ENCODE assay signal across 8 cellular contexts in the genomic region with DNA sequence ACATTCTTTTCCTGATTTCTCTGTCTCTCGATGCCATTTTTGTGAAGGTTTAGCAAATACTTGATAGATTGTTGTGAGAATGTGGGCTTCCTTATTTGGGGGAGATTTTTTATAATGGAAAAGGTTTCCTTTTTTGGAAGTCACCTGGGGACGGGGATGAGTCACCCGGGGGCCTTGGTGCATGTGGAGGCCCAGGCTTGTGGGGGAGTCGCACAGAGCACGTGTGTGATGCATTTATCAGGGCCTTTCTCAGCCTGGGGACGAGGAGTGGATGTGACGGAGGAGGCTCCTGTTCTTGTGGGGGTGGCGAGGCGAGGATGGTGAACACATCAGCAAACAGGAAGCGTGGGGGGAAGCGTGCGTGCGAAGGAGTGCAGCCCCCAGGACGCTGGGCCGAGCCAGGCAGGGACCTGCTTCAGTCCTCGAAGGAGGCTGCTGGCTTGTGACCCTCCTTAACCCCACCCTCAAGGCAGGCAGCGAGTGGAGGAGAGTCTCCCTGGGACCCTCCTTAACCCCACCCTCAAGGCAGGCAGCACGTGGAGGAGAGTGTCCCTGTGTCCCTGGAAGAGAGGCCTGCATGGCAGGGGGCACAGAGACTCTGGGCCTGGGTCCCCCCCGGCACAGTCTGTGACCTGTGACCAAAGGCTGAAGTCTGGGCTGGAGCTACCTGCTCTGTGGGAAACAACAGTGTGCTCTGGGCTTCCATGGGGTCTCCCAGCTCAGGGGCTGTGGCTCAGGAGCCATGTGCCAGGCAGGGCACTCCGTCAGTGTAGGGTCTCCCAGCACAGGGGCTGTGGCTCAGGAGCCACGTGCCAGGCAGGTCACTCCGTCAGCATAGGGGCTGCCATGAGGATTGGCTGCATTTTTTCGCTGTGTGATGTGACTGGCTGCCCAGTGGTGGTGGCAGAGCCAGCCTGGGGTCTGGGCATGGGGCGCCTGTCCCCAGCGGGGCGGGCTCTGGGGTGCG. TPM values are rescaled to one million over a fixed set of nuclear protein-coding genes. Genes with fewer than 3 reads are reported as not detected.
A peak's percentile ranks its signal among the peaks of the same experiment; 100 is the strongest.
DNase-seq lines count a peak whose midpoint lies in the region; ATAC-seq and TF ChIP-seq lines count a peak whose summit lies in the region.

No MANE protein-coding gene starts in this region.

- CTCF ChIA-PET in HEK293 (lab: Yijun Ruan, JAX), result interaction anchor here (3.2 kb wide), 1 partner anchor 17 kb away, joined by 20 read pairs; no protein-coding TSS in a partner anchor

- no peak for TF ChIP-seq CTCF in HEK293 (tag by site-specific recombination; IDR thresholded peaks at IDR 0.05)
- TF ChIP-seq CTCF in endodermal cell (conservative IDR thresholded peaks at IDR 0.05), result no peak

- H3K9me3 ChIP-seq in HEK293 (ENCODE audit: control insufficient read depth, insufficient read depth, low read depth, low read length) (no peaks in the 10 kb centered on the region), endodermal cell (ENCODE audit: control insufficient read depth, low read length) (no peaks in the 10 kb centered on the region)

- peak overlapping the region; percentile 9 for H3K4me3 Mint-ChIP-seq in endodermal cell

- WGBS in endodermal cell (ENCODE audit: insufficient coverage in 1 of 2, insufficient read length in 1 of 2), 2 experiments, result 60 to 65% methylated on average over 13 to 27 of the region's 27 CpGs

- H3K36me3 ChIP-seq in HEK293 (ENCODE audit: control insufficient read depth in 2 of 2, insufficient read depth in 1 of 2, low read length in 2 of 2) (peaks cover 0 to 2% of the 10 kb centered on the region in 2 experiments; a peak in 1 of 3 replicates), endodermal cell (ENCODE audit: control insufficient read depth, insufficient read depth, low read length) (no peaks in the 10 kb centered on the region)

- POLR2A ChIA-PET in HEK293 (lab: Yijun Ruan, JAX), result no interaction called here

- peaks cover 60% of the 10 kb centered on the region for H3K4me1 Mint-ChIP-seq in endodermal cell

- H3K4me1 ChIP-seq in HEK293 (ENCODE audit: control insufficient read depth, insufficient read depth, low read length), result peaks cover 4% of the 10 kb centered on the region
- H3K4me1 ChIP-seq in endodermal cell (ENCODE audit: control insufficient read depth, insufficient read depth, low read length), result peaks cover 18% of the 10 kb centered on the region

- H3K27me3 Mint-ChIP-seq in endodermal cell (ENCODE audit: insufficient read depth), result no peaks in the 10 kb centered on the region

- no peaks in the 10 kb centered on the region for H3K27me3 ChIP-seq in endodermal cell (ENCODE audit: control insufficient read depth, insufficient read depth, low read length, poor library complexity, severe bottlenecking)

- peak; percentile 73 for DNase-seq in activated CD4-positive, alpha-beta T cell treated with anti-CD3 and anti-CD28 coated beads for 48 hours
- peak; percentile 95 for DNase-seq in endodermal cell
- peak; percentile 61 for DNase-seq in stimulated activated CD8-positive, alpha-beta memory T cell treated with anti-CD3 and anti-CD28 coated beads, Interleukin-12 subunit alpha, Interleukin-12 subunit beta, amount 100 ng/mL, for 1 hour (ENCODE audit: low read depth)
- no peak for DNase-seq in GDM1 (lab: John Stamatoyannopoulos, UW)
- DNase-seq in SW 1271 (lab: John Stamatoyannopoulos, UW), result no peak

- peaks cover 1% of the 10 kb centered on the region for H3K9me3 Mint-ChIP-seq in endodermal cell

- H3K4me3 ChIP-seq in HEK293 (ENCODE audit: low read depth, low read length) (no peak overlapping the region), endodermal cell (ENCODE audit: low read length) (no peak overlapping the region)

- peaks cover 12% of the 10 kb centered on the region for H3K36me3 Mint-ChIP-seq in endodermal cell (ENCODE audit: low read depth)

- no peak overlapping the region for H3K9ac ChIP-seq in endodermal cell (ENCODE audit: extremely low read depth, low read length, poor library complexity, severe bottlenecking)

- peak overlapping the region; percentile 94 for H3K27ac Mint-ChIP-seq in endodermal cell

- ATAC-seq in HG02973 (IDR thresholded peaks at IDR 0.05; ENCODE audit: unreplicated experiment), result no peak
- ATAC-seq in HG02884 (IDR thresholded peaks at IDR 0.05; ENCODE audit: unreplicated experiment), result no peak

- H3K27ac ChIP-seq in HEK293 (ENCODE audit: extremely low read depth, low read depth, low read length), result no peak overlapping the region
- no peak overlapping the region for H3K27ac ChIP-seq in endodermal cell (ENCODE audit: low read depth, low read length)

TF ChIP-seq in HEK293, 187 proteins besides CTCF, POLR2A, EP300 and RAD21 (continues in another document):
- TF ChIP-seq ZNF433 (tag by site-specific recombination; IDR thresholded peaks at IDR 0.05; ENCODE audit: low read depth) (no peak), ZEB2 (tag by site-specific recombination; IDR thresholded peaks at IDR 0.05) (no peak), ZNF169 (tag by site-specific recombination; IDR thresholded peaks at IDR 0.05) (no peak), ZNF19 (tag by site-specific recombination; IDR thresholded peaks at IDR 0.05; ENCODE audit: low read depth) (no peak), ZNF16 (tag by site-specific recombination; IDR thresholded peaks at IDR 0.05; ENCODE audit: low read depth) (no peak), ZNF629 (tag by site-specific recombination; IDR thresholded peaks at IDR 0.05) (peak; percentile 34; the same call in 1 of the 2 replicates), SCRT1 (tag by site-specific recombination; IDR thresholded peaks at IDR 0.05; ENCODE audit: borderline replicate concordance) (no peak), SP2 (tag by site-specific recombination; IDR thresholded peaks at IDR 0.05) (peak; percentile 15; the same call in 1 of the 2 replicates), MYNN (tag by site-specific recombination; IDR thresholded peaks at IDR 0.05; ENCODE audit: borderline replicate concordance) (no peak), SP7 (tag by site-specific recombination; IDR thresholded peaks at IDR 0.05) (peak; percentile 32), SALL2 (tag by site-specific recombination; IDR thresholded peaks at IDR 0.05; ENCODE audit: borderline replicate concordance) (no peak)
- TF ChIP-seq, protein P1, sequence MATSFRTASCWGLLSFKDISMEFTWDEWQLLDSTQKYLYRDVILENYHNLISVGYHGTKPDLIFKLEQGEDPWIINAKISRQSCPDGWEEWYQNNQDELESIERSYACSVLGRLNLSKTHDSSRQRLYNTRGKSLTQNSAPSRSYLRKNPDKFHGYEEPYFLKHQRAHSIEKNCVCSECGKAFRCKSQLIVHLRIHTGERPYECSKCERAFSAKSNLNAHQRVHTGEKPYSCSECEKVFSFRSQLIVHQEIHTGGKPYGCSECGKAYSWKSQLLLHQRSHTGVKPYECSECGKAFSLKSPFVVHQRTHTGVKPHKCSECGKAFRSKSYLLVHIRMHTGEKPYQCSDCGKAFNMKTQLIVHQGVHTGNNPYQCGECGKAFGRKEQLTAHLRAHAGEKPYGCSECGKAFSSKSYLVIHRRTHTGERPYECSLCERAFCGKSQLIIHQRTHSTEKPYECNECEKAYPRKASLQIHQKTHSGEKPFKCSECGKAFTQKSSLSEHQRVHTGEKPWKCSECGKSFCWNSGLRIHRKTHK (tag by site-specific recombination; IDR thresholded peaks at IDR 0.05), result no peak
- TF ChIP-seq, protein P2, sequence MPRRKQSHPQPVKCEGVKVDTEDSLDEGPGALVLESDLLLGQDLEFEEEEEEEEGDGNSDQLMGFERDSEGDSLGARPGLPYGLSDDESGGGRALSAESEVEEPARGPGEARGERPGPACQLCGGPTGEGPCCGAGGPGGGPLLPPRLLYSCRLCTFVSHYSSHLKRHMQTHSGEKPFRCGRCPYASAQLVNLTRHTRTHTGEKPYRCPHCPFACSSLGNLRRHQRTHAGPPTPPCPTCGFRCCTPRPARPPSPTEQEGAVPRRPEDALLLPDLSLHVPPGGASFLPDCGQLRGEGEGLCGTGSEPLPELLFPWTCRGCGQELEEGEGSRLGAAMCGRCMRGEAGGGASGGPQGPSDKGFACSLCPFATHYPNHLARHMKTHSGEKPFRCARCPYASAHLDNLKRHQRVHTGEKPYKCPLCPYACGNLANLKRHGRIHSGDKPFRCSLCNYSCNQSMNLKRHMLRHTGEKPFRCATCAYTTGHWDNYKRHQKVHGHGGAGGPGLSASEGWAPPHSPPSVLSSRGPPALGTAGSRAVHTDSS (tag by site-specific recombination; IDR thresholded peaks at IDR 0.05), result no peak
- TF ChIP-seq, protein P3, sequence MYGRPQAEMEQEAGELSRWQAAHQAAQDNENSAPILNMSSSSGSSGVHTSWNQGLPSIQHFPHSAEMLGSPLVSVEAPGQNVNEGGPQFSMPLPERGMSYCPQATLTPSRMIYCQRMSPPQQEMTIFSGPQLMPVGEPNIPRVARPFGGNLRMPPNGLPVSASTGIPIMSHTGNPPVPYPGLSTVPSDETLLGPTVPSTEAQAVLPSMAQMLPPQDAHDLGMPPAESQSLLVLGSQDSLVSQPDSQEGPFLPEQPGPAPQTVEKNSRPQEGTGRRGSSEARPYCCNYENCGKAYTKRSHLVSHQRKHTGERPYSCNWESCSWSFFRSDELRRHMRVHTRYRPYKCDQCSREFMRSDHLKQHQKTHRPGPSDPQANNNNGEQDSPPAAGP (tag by site-specific recombination; IDR thresholded peaks at IDR 0.05), result peak; percentile 88

RNA-seq across cellular contexts. Expression of a gene that starts 57.2 kb away (rescaled TPM):
- 10 to 100 TPM; 44.0 to 74.4 TPM for total RNA-seq in endodermal cell
- polyA plus RNA-seq in endodermal cell (2013, experiment 1 of 2), result 22.2 TPM
- 21.4 TPM for polyA plus RNA-seq in endodermal cell (2013, experiment 2 of 2)

Comparison
In these comparisons a context has a peak if more than half of its experiments do, and no peak if none do; other contexts are left out.
1. DNase-seq: peak in activated CD4-positive, alpha-beta T cell treated with anti-CD3 and anti-CD28 coated beads for 48 hours (single experiment), endodermal cell (single experiment) and stimulated activated CD8-positive, alpha-beta memory T cell treated with anti-CD3 and anti-CD28 coated beads, Interleukin-12 subunit alpha, Interleukin-12 subunit beta, amount 100 ng/mL, for 1 hour (single experiment); none in GDM1 (single experiment) and SW 1271 (0 of 2).